ENCODE assay signal across 1 cellular context in genomic region chr2:264493-265468, GRCh38.
TF ChIP-seq lines count a peak whose summit lies in the region.

ACP1 (plus strand) TSS chr2:264947; CDS start chr2:264965, 18 bp downstream.

TF ChIP-seq in HepG2, 621 proteins besides CTCF, POLR2A, EP300 and RAD21 (continued from another document and continues in another):
- TF ChIP-seq PAXIP1 (CRISPR knock-in tag; conservative IDR thresholded peaks at IDR 0.05) (peak; percentile 26; the same call in 1 of the 2 replicates), STAT6 (CRISPR knock-in tag; IDR thresholded peaks at IDR 0.05; ENCODE audit: borderline replicate concordance) (no peak), FOXO4 (CRISPR knock-in tag; conservative IDR thresholded peaks at IDR 0.05) (no peak), ZNF142 (CRISPR knock-in tag; IDR thresholded peaks at IDR 0.05) (no peak), ZSCAN20 (CRISPR knock-in tag; IDR thresholded peaks at IDR 0.05; ENCODE audit: borderline replicate concordance) (no peak), ATF7-NPFF (CRISPR knock-in tag; IDR thresholded peaks at IDR 0.05; ENCODE audit: low read depth) (peak; percentile 69), NFKB2 (CRISPR knock-in tag; IDR thresholded peaks at IDR 0.05; ENCODE audit: borderline replicate concordance) (peak; percentile 89), ZNF678 (CRISPR knock-in tag; IDR thresholded peaks at IDR 0.05) (no peak), SRSF9 (IDR thresholded peaks at IDR 0.05; ENCODE audit: borderline replicate concordance, insufficient read depth, low read depth, low read length, poor library complexity, severe bottlenecking) (no peak), FOXA3 (CRISPR knock-in tag; IDR thresholded peaks at IDR 0.05) (no peak), MYC (CRISPR knock-in tag; IDR thresholded peaks at IDR 0.05; ENCODE audit: borderline replicate concordance) (peak; percentile 91), PRDM4 (CRISPR knock-in tag; IDR thresholded peaks at IDR 0.05; ENCODE audit: borderline replicate concordance) (0 out of 2 replicates have a peak, but pooled peaks have one; percentile 27), PAWR (CRISPR knock-in tag; IDR thresholded peaks at IDR 0.05; ENCODE audit: borderline replicate concordance) (no peak), ZBTB10 (CRISPR knock-in tag; IDR thresholded peaks at IDR 0.05; ENCODE audit: borderline replicate concordance) (no peak), ATF7 (IDR thresholded peaks at IDR 0.05) (no peak), ATF7 (CRISPR knock-in tag; IDR thresholded peaks at IDR 0.05) (no peak), ZNF441 (CRISPR knock-in tag; IDR thresholded peaks at IDR 0.05; ENCODE audit: borderline replicate concordance) (peak; percentile 96), ZNF232 (CRISPR knock-in tag; IDR thresholded peaks at IDR 0.05; ENCODE audit: borderline replicate concordance) (peak; percentile 94), ZSCAN5A (CRISPR knock-in tag; IDR thresholded peaks at IDR 0.05; ENCODE audit: borderline replicate concordance) (no peak), ZNF382 (CRISPR knock-in tag; IDR thresholded peaks at IDR 0.05; ENCODE audit: borderline replicate concordance) (no peak), ZNF143 (CRISPR knock-in tag; IDR thresholded peaks at IDR 0.05) (no peak), YEATS4 (CRISPR knock-in tag; IDR thresholded peaks at IDR 0.05; ENCODE audit: borderline replicate concordance) (peak; percentile 93), REL (CRISPR knock-in tag; conservative IDR thresholded peaks at IDR 0.05) (peak; percentile 64; the same call in 1 of the 2 replicates), U2AF2 (IDR thresholded peaks at IDR 0.05; ENCODE audit: low read depth, low read length) (no peak)
- TF ChIP-seq, protein P1, sequence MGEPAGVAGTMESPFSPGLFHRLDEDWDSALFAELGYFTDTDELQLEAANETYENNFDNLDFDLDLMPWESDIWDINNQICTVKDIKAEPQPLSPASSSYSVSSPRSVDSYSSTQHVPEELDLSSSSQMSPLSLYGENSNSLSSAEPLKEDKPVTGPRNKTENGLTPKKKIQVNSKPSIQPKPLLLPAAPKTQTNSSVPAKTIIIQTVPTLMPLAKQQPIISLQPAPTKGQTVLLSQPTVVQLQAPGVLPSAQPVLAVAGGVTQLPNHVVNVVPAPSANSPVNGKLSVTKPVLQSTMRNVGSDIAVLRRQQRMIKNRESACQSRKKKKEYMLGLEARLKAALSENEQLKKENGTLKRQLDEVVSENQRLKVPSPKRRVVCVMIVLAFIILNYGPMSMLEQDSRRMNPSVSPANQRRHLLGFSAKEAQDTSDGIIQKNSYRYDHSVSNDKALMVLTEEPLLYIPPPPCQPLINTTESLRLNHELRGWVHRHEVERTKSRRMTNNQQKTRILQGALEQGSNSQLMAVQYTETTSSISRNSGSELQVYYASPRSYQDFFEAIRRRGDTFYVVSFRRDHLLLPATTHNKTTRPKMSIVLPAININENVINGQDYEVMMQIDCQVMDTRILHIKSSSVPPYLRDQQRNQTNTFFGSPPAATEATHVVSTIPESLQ (CRISPR knock-in tag; conservative IDR thresholded peaks at IDR 0.05) = no peak
- TF ChIP-seq, protein P2, sequence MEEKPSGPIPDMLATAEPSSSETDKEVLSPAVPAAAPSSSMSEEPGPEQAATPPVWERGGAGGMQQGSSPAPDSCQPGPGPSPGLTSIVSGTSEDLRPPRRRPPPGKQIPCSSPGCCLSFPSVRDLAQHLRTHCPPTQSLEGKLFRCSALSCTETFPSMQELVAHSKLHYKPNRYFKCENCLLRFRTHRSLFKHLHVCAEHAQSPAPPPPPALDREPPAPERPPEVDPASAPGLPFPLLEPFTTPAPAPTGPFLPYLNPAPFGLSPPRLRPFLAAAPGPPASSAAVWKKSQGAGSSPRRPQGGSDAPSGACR (CRISPR knock-in tag; IDR thresholded peaks at IDR 0.05) = no peak
